In genomic region chr11:45920531-45921477, GRCh38 we compare ENCODE assay signal across 13 cellular contexts. TPM values are rescaled to one million over a fixed set of nuclear protein-coding genes. Genes with fewer than 3 reads are reported as not detected.
DNase-seq lines count a peak whose midpoint lies in the region; ATAC-seq and TF ChIP-seq lines count a peak whose summit lies in the region.
"Had no signal": no experiment of that assay in that cellular context is flagged by ENCODE, and none has a peak within 500 bp of the region (broad histone marks: within the 10 kb centered on the region; RNA-seq: fewer than 3 reads in every experiment).

No MANE protein-coding gene starts in this region.

- H3K27me3 ChIP-seq in left lung, result peaks cover 17 to 44% of the 10 kb centered on the region in 2 donors

- H3K9me3 Mint-ChIP-seq in stimulated activated naive B cell treated with anti-CD40 and anti-IgM and Interleukin-4, amounts not matched to agents 10 μg/mL and 1 μg/mL and 100 μg/mL, for 72 hours, result no peaks in the 10 kb centered on the region

- TF ChIP-seq CTCF in VCaP (conservative IDR thresholded peaks at IDR 0.05) (no peak), left lung (IDR thresholded peaks at IDR 0.05) (no peak)

- H3K9me3 ChIP-seq in left lung, result no peaks in the 10 kb centered on the region
- H3K9me3 ChIP-seq: ascending aorta had no signal

- H3K27me3 Mint-ChIP-seq in stimulated activated naive B cell treated with anti-CD40 and anti-IgM and Interleukin-4, amounts not matched to agents 10 μg/mL and 1 μg/mL and 100 μg/mL, for 72 hours, result no peaks in the 10 kb centered on the region

- ATAC-seq in left lung (no peak), HG02840 (IDR thresholded peaks at IDR 0.05; ENCODE audit: low FRiP score, unreplicated experiment) (no peak), GM18870 (IDR thresholded peaks at IDR 0.05; ENCODE audit: unreplicated experiment) (no peak)
- ATAC-seq in stimulated activated naive B cell treated with anti-CD40 and anti-IgM and Interleukin-4, amounts not matched to agents 10 μg/mL and 1 μg/mL and 100 μg/mL, for 72 hours (replicated peaks), result no peak

- peaks cover 41 to 75% of the 10 kb centered on the region in 2 donors for H3K4me1 Mint-ChIP-seq in stimulated activated naive B cell treated with anti-CD40 and anti-IgM and Interleukin-4, amounts not matched to agents 10 μg/mL and 1 μg/mL and 100 μg/mL, for 72 hours

- H3K27ac ChIP-seq in VCaP (peak overlapping the region; percentile 99), left lung (peak overlapping the region in 1 of 2 donors; percentile 53)
- H3K27ac ChIP-seq: ascending aorta had no signal

- peaks cover 0 to 4% of the 10 kb centered on the region in 2 donors for H3K36me3 ChIP-seq in left lung

- H3K27ac Mint-ChIP-seq in stimulated activated naive B cell treated with anti-CD40 and anti-IgM and Interleukin-4, amounts not matched to agents 10 μg/mL and 1 μg/mL and 100 μg/mL, for 72 hours, result peak overlapping the region; percentile 67

- peak; percentile 37 for DNase-seq in activated effector memory CD4-positive, alpha-beta T cell treated with anti-CD3 and anti-CD28 coated beads, Interleukin-2, amount 50 U/mL, for 16 hours
- DNase-seq in activated effector memory CD4-positive, alpha-beta T cell treated with Interleukin-2 at 50 U/mL for 16 hours, result no peak
- peak; percentile 1 to 12 for DNase-seq in left lung
- no peak for DNase-seq in stimulated activated naive B cell treated with anti-CD40 and anti-IgM and Interleukin-4, amounts not matched to agents 10 μg/mL and 1 μg/mL and 100 μg/mL, for 72 hours
- DNase-seq in COR-L47 (lab: John Stamatoyannopoulos, UW), result no peak
- DNase-seq: NCI-H187 treated with DMSO at 0.1 percent for 48 hours; NK-92 treated with Interleukin-12 subunit alpha and Interleukin-12 subunit beta, amount 100 ng/mL, for 24 hours; stimulated activated naive CD4-positive, alpha-beta T cell had no signal

- intact Hi-C loops in left lung (cut with DNase I), result no loop called here

- H3K4me3 ChIP-seq in left lung, result no peak overlapping the region
- H3K4me3 ChIP-seq: ascending aorta had no signal

- peaks cover 11 to 16% of the 10 kb centered on the region in 2 donors for H3K36me3 Mint-ChIP-seq in stimulated activated naive B cell treated with anti-CD40 and anti-IgM and Interleukin-4, amounts not matched to agents 10 μg/mL and 1 μg/mL and 100 μg/mL, for 72 hours

- H3K4me3 Mint-ChIP-seq in stimulated activated naive B cell treated with anti-CD40 and anti-IgM and Interleukin-4, amounts not matched to agents 10 μg/mL and 1 μg/mL and 100 μg/mL, for 72 hours, result peak overlapping the region; percentile 68 to 81

- H3K4me1 ChIP-seq in left lung, result peaks cover 9 to 39% of the 10 kb centered on the region in 2 donors

RNA-seq across cellular contexts. Expression of gene LARGE2, which starts 1.7 kb away (rescaled TPM):
- total RNA-seq in left lung, result 10 to 100 TPM in 1 of 2 donors, 1 to 10 TPM in 1; 7.5 to 12.7 TPM
- total RNA-seq: ascending aorta, G401 had no signal

RNA-seq across cellular contexts. Expression of gene PEX16, which starts 3.1 kb away (rescaled TPM):
- total RNA-seq in left lung, result 10 to 100 TPM; 19.6 to 23.4 TPM

RNA-seq across cellular contexts. Expression of gene FREY1, which starts 13.7 kb away (rescaled TPM):
- total RNA-seq in left lung, result under 1 TPM; 0.35 to 0.89 TPM
- total RNA-seq: ascending aorta had no signal

RNA-seq across cellular contexts. Expression of gene MAPK8IP1, which starts 35.4 kb away (rescaled TPM):
- 1 to 10 TPM; 6.9 to 8.7 TPM for total RNA-seq in left lung

Comparison
In these comparisons a context has a peak if more than half of its experiments do, and no peak if none do; other contexts are left out.
1. DNase-seq: peak in activated effector memory CD4-positive, alpha-beta T cell treated with anti-CD3 and anti-CD28 coated beads, Interleukin-2, amount 50 U/mL, for 16 hours (single experiment) and left lung (2 of 2); none in activated effector memory CD4-positive, alpha-beta T cell treated with Interleukin-2 at 50 U/mL for 16 hours (single experiment), stimulated activated naive B cell treated with anti-CD40 and anti-IgM and Interleukin-4, amounts not matched to agents 10 μg/mL and 1 μg/mL and 100 μg/mL, for 72 hours (single experiment) and COR-L47 (single experiment).